Comparison of ENCODE assay signal across 8 cellular contexts in genomic region chr3:168165390-168166269, GRCh38.
DNase-seq lines count a peak whose midpoint lies in the region; ATAC-seq, FAIRE-seq and TF ChIP-seq lines count a peak whose summit lies in the region.

No MANE protein-coding gene starts in this region.

- H3K9ac ChIP-seq in NT2/D1 (ENCODE audit: insufficient read length, low read depth): no peak overlapping the region

- peak; percentile 56 for ATAC-seq in Right ventricle myocardium inferior
- ATAC-seq in GM21737 (IDR thresholded peaks at IDR 0.05; ENCODE audit: unreplicated experiment): peak; percentile 85

- H3K36me3 ChIP-seq in NT2/D1 (ENCODE audit: insufficient read depth, insufficient read length, low read length) (no peaks in the 10 kb centered on the region), breast epithelium (no peaks in the 10 kb centered on the region)

- no peak for DNase-seq in Right ventricle myocardium inferior (ENCODE audit: missing footprints)
- DNase-seq in cardiac septum (ENCODE audit: low spot score): no peak
- DNase-seq in HuH-7 (ENCODE audit: low spot score): peak; percentile 32
- DNase-seq in NT2/D1 (ENCODE audit: low read depth, low spot score): peak; percentile 57
- DNase-seq in breast epithelium (ENCODE audit: low spot score in 2 of 2): peak in 1 of 2 donors; percentile 46
- peak; percentile 11 for DNase-seq in stimulated activated CD8-positive, alpha-beta memory T cell treated with anti-CD3 and anti-CD28 coated beads, Interleukin-12 subunit alpha, Interleukin-12 subunit beta, amount 100 ng/mL, for 1 hour (ENCODE audit: low read depth)

- H3K27me3 ChIP-seq in NT2/D1 (ENCODE audit: insufficient read depth, insufficient read length): no peaks in the 10 kb centered on the region
- H3K27me3 ChIP-seq in breast epithelium: no peaks in the 10 kb centered on the region

- H3K9me3 ChIP-seq in NT2/D1 (ENCODE audit: insufficient read depth, low read length) (no peaks in the 10 kb centered on the region), breast epithelium (no peaks in the 10 kb centered on the region)

- peak; percentile 98 for FAIRE-seq in islet of Langerhans (lab: Jason Lieb, UNC)

- TF ChIP-seq POLR2A in breast epithelium (IDR thresholded peaks at IDR 0.05): no peak

- H3K4me3 ChIP-seq in NT2/D1 (ENCODE audit: insufficient read length, low read depth): no peak overlapping the region
- H3K4me3 ChIP-seq in breast epithelium: no peak overlapping the region

- TF ChIP-seq CTCF in breast epithelium (IDR thresholded peaks at IDR 0.05): peak; percentile 79 to 83 (median 80)

- intact Hi-C loops in Right ventricle myocardium inferior (cut with DNase I): loop anchor here (1.0 to 10.0 kb wide), 3 partner anchors 71 to 243 kb away; partner anchors contain the start of gene GOLIM4
- intact Hi-C loops in cardiac septum (cut with DNase I): loop anchor here (1.0 to 10.0 kb wide), 3 partner anchors 71 to 241 kb away; partner anchors contain the start of gene GOLIM4
- intact Hi-C loops in breast epithelium (cut with DNase I; ENCODE audit: low total_unique reads): loop anchor here (5.0 kb wide), 1 partner anchor 118 kb away; no protein-coding TSS in a partner anchor

- peak overlapping the region in 1 of 2 donors; percentile 33 for H3K27ac ChIP-seq in breast epithelium

- no peaks in the 10 kb centered on the region for H3K4me1 ChIP-seq in NT2/D1 (ENCODE audit: insufficient read depth, insufficient read length)
- no peaks in the 10 kb centered on the region for H3K4me1 ChIP-seq in breast epithelium

Comparison
In these comparisons a context has a peak if more than half of its experiments do, and no peak if none do; other contexts are left out.
1. DNase-seq: peak in HuH-7 (single experiment), NT2/D1 (single experiment) and stimulated activated CD8-positive, alpha-beta memory T cell treated with anti-CD3 and anti-CD28 coated beads, Interleukin-12 subunit alpha, Interleukin-12 subunit beta, amount 100 ng/mL, for 1 hour (single experiment); none in Right ventricle myocardium inferior (single experiment) and cardiac septum (single experiment).